18 cellular contexts compared by ENCODE assay signal in the genomic region with DNA sequence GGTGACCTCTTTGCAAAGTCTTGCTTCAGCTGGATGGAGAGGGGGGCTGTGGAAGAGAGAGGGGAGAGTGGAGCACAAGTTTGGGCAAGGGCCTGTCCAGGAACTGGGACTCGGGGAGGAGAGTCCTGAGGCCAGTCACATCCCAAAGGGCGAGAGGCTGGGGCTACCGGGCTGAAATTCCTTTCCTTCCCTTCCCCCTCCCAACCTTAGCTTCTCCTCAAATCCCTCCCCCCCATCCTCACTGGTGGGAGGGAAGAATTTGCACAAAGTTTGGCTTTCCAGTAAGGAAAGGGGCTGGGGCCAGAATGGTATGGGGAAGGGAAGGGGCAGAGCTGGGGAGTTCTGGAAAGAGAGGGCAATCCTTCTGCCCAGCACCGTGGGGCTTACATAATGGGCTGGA. TPM values are rescaled to one million over a fixed set of nuclear protein-coding genes. Genes with fewer than 3 reads are reported as not detected.
A peak's percentile ranks its signal among the peaks of the same experiment; 100 is the strongest.
DNase-seq lines count a peak whose midpoint lies in the region; ATAC-seq and TF ChIP-seq lines count a peak whose summit lies in the region.
"Had no signal": no experiment of that assay in that cellular context is flagged by ENCODE, and none has a peak within 500 bp of the region (broad histone marks: within the 10 kb centered on the region; RNA-seq: fewer than 3 reads in every experiment).

No MANE protein-coding gene starts in this region.

- no peaks in the 10 kb centered on the region for H3K9me3 ChIP-seq in BLaER1 treated with 17β-estradiol and CSF1 and Interleukin-3, amounts not matched to agents 10 nM and 100 nM (replicated peaks in 1 of 11)
- H3K9me3 ChIP-seq in neuron (ENCODE audit: low read length) (no peaks in the 10 kb centered on the region), right lobe of liver (no peaks in the 10 kb centered on the region)

- H3K4me1 Mint-ChIP-seq in WTC11, result peaks cover 33% of the 10 kb centered on the region
- H3K4me1 Mint-ChIP-seq in glutamatergic neuron (ENCODE audit: low read depth, unreplicated experiment), result peaks cover 54% of the 10 kb centered on the region

- no peak for TF ChIP-seq CTCF in WTC11 (IDR thresholded peaks at IDR 0.05)
- TF ChIP-seq CTCF in glutamatergic neuron (IDR thresholded peaks at IDR 0.05; ENCODE audit: partially characterized antibody, unreplicated experiment), result no peak
- no peak for TF ChIP-seq CTCF in right lobe of liver (IDR thresholded peaks at IDR 0.05)

- no peaks in the 10 kb centered on the region for H3K36me3 ChIP-seq in BLaER1 treated with 17β-estradiol and CSF1 and Interleukin-3, amounts not matched to agents 10 nM and 100 nM
- no peaks in the 10 kb centered on the region for H3K36me3 ChIP-seq in neuron (ENCODE audit: insufficient read depth, low read length)
- no peaks in the 10 kb centered on the region for H3K36me3 ChIP-seq in right lobe of liver

- H3K4me2 ChIP-seq in BLaER1 treated with 17β-estradiol and CSF1 and Interleukin-3, amounts not matched to agents 10 nM and 100 nM, result peak overlapping the region in 8 of 11 experiments; percentile 63 to 90 (median 86); a peak in 16 of 22 replicates

- peaks cover 14 to 79% (median 64%) of the 10 kb centered on the region in 10 experiments; a peak in 18 of 20 replicates for H3K4me1 ChIP-seq in BLaER1 treated with 17β-estradiol and CSF1 and Interleukin-3, amounts not matched to agents 10 nM and 100 nM
- peaks cover 6% of the 10 kb centered on the region for H3K4me1 ChIP-seq in neuron (ENCODE audit: insufficient read depth, low read length)
- peaks cover 0 to 22% (median 11%) of the 10 kb centered on the region in 4 donors for H3K4me1 ChIP-seq in right lobe of liver

- no peak overlapping the region for H2AFZ ChIP-seq in neuron (ENCODE audit: low read depth, low read length)

- H3K27ac ChIP-seq in BLaER1 treated with 17β-estradiol and CSF1 and Interleukin-3, amounts not matched to agents 10 nM and 100 nM, result no peak overlapping the region
- H3K27ac ChIP-seq in right lobe of liver, result no peak overlapping the region

- H3K9me3 Mint-ChIP-seq in WTC11, result no peaks in the 10 kb centered on the region
- peaks cover 4% of the 10 kb centered on the region for H3K9me3 Mint-ChIP-seq in glutamatergic neuron (ENCODE audit: unreplicated experiment)
- H3K9me3 Mint-ChIP-seq: HFFc6 had no signal

- H3K4me3 ChIP-seq in BLaER1 treated with 17β-estradiol and CSF1 and Interleukin-3, amounts not matched to agents 10 nM and 100 nM, result no peak overlapping the region; a peak in 1 of 20 replicates
- H3K4me3 ChIP-seq in neuron (ENCODE audit: low read length), result peak overlapping the region; percentile 41
- no peak overlapping the region for H3K4me3 ChIP-seq in right lobe of liver
- H3K4me3 ChIP-seq: GM12878 had no signal

- H3K27me3 ChIP-seq in BLaER1 treated with 17β-estradiol and CSF1 and Interleukin-3, amounts not matched to agents 10 nM and 100 nM, result peaks cover 29 to 42% (median 37%) of the 10 kb centered on the region in 11 experiments
- peaks cover 77% of the 10 kb centered on the region for H3K27me3 ChIP-seq in neuron (ENCODE audit: insufficient read depth, low read length)
- no peaks in the 10 kb centered on the region for H3K27me3 ChIP-seq in right lobe of liver

- ATAC-seq in WTC11, result 0 out of 2 replicates have a peak, but pooled peaks have one; percentile 5
- ATAC-seq in right lobe of liver, result no peak
- ATAC-seq: GM12878, Right ventricle myocardium inferior had no signal

- H3K4me3 Mint-ChIP-seq in WTC11 (no peak overlapping the region; the same call in 1 of the 2 replicates), glutamatergic neuron (ENCODE audit: unreplicated experiment) (peak overlapping the region; percentile 89)
- H3K4me3 Mint-ChIP-seq: HFFc6 had no signal

- peaks cover 0 to 32% (median 5%) of the 10 kb centered on the region in 11 experiments; a peak in 5 of 22 replicates for H4K20me1 ChIP-seq in BLaER1 treated with 17β-estradiol and CSF1 and Interleukin-3, amounts not matched to agents 10 nM and 100 nM

- intact Hi-C loops in right lobe of liver (cut with DNase I), result no loop called here

- H3K36me3 Mint-ChIP-seq in WTC11, result no peaks in the 10 kb centered on the region
- H3K36me3 Mint-ChIP-seq in glutamatergic neuron (ENCODE audit: unreplicated experiment), result no peaks in the 10 kb centered on the region

- POLR2A ChIA-PET in WTC11 (lab: Charles Lee), result interaction anchor here (0.5 kb wide), 1 partner anchor 27 kb away, joined by 3 read pairs; no protein-coding TSS in a partner anchor

- H3K27me3 Mint-ChIP-seq in WTC11 (ENCODE audit: low read depth) (peaks cover 44% of the 10 kb centered on the region), glutamatergic neuron (ENCODE audit: unreplicated experiment) (peaks cover 26% of the 10 kb centered on the region)

- no peak for DNase-seq in WTC11 (ENCODE audit: low spot score)
- no peak for DNase-seq in glutamatergic neuron
- DNase-seq in right lobe of liver, result no peak
- DNase-seq in anterior cingulate cortex (lab: John Stamatoyannopoulos, UW), result no peak
- DNase-seq in erythroblast (lab: John Stamatoyannopoulos, UW), result no peak
- no peak for DNase-seq in stimulated activated CD4-positive, alpha-beta T cell treated with anti-CD3 and anti-CD28 coated beads, Interleukin-15, amount 100 ng/mL, for 24 hours
- DNase-seq: DND-41, GDM1, GOT3, HFFc6, NCI-H1048, NCI-H1436 treated with DMSO at 0.1 percent for 48 hours, NCI-H2081 treated with DMSO at 0.1 percent for 48 hours, NCI-H524 treated with DMSO at 0.1 percent for 48 hours had no signal

- 57% methylated on average over 3 of the region's 4 CpGs for WGBS in right lobe of liver (ENCODE audit: insufficient coverage, low coverage, low lambda C conversion rate, missing lambda C conversion rate)

- TF ChIP-seq POLR2A in right lobe of liver (IDR thresholded peaks at IDR 0.05) (no peak), erythroblast (IDR thresholded peaks at IDR 0.05; ENCODE audit: low read length) (no peak)

- CTCF ChIA-PET in WTC11 (lab: Charles Lee), result interaction anchor here (0.7 to 8.8 kb wide), 5 partner anchors 9 to 68 kb away, joined by 4 to 90 read pairs (median 6); no protein-coding TSS in a partner anchor

- no peak overlapping the region for H3K27ac Mint-ChIP-seq in WTC11
- no peak overlapping the region for H3K27ac Mint-ChIP-seq in glutamatergic neuron (ENCODE audit: unreplicated experiment)
- H3K27ac Mint-ChIP-seq: HFFc6 had no signal

- no peak overlapping the region for H3K9ac ChIP-seq in BLaER1 treated with 17β-estradiol and CSF1 and Interleukin-3, amounts not matched to agents 10 nM and 100 nM

TF ChIP-seq in WTC11, 78 proteins besides CTCF, POLR2A, EP300 and RAD21 (continues in another document):
- TF ChIP-seq, protein P1, sequence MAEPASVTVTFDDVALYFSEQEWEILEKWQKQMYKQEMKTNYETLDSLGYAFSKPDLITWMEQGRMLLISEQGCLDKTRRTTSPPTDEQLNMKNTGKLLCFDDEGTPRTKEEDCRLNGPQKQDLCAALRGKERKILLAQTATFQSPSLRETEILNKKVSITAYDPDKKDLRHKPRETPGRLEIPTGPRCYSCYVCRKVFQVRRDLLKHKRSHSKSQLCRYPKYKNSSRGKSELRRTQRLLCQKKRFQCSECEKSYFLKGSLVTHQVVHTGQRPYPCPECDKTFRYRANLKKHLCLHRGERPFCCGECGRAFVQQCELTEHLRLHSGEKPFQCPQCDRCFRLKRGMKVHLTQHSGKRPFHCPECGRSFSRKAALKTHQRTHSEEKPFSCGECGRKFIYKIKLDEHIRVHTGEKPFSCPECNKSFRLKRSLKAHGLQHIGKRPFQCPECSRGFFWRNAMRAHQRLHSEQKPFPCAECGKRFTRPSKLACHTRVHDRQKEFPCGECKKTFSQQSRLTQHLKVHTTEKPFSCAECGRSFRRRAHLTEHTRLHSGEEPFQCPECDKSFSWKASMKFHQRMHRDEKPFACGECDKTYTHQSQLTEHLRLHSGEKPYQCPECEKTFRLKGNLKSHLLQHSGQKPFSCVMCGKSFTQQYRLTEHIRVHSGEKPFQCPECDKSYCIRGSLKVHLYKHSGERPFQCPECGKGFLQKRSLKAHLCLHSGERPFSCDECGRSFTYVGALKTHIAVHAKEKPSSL (CRISPR knock-in tag; conservative IDR thresholded peaks at IDR 0.05), result no peak
- TF ChIP-seq, protein P2, sequence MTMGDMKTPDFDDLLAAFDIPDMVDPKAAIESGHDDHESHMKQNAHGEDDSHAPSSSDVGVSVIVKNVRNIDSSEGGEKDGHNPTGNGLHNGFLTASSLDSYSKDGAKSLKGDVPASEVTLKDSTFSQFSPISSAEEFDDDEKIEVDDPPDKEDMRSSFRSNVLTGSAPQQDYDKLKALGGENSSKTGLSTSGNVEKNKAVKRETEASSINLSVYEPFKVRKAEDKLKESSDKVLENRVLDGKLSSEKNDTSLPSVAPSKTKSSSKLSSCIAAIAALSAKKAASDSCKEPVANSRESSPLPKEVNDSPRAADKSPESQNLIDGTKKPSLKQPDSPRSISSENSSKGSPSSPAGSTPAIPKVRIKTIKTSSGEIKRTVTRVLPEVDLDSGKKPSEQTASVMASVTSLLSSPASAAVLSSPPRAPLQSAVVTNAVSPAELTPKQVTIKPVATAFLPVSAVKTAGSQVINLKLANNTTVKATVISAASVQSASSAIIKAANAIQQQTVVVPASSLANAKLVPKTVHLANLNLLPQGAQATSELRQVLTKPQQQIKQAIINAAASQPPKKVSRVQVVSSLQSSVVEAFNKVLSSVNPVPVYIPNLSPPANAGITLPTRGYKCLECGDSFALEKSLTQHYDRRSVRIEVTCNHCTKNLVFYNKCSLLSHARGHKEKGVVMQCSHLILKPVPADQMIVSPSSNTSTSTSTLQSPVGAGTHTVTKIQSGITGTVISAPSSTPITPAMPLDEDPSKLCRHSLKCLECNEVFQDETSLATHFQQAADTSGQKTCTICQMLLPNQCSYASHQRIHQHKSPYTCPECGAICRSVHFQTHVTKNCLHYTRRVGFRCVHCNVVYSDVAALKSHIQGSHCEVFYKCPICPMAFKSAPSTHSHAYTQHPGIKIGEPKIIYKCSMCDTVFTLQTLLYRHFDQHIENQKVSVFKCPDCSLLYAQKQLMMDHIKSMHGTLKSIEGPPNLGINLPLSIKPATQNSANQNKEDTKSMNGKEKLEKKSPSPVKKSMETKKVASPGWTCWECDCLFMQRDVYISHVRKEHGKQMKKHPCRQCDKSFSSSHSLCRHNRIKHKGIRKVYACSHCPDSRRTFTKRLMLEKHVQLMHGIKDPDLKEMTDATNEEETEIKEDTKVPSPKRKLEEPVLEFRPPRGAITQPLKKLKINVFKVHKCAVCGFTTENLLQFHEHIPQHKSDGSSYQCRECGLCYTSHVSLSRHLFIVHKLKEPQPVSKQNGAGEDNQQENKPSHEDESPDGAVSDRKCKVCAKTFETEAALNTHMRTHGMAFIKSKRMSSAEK (CRISPR knock-in tag; IDR thresholded peaks at IDR 0.05; ENCODE audit: borderline replicate concordance), result no peak
- TF ChIP-seq ZNF423 (CRISPR knock-in tag; IDR thresholded peaks at IDR 0.05) (no peak), OVOL2 (CRISPR knock-in tag; IDR thresholded peaks at IDR 0.05; ENCODE audit: borderline replicate concordance) (no peak), NR1H2 (CRISPR knock-in tag; IDR thresholded peaks at IDR 0.05) (no peak)

RNA-seq across cellular contexts. Expression of a gene that starts 0.9 kb away (rescaled TPM):
- 0.89 to 1.3 TPM (median 1.2 TPM) in 3 replicates for total RNA-seq in WTC11 (2021)
- 208 TPM for total RNA-seq in glutamatergic neuron (ENCODE audit: unreplicated experiment)
- under 1 TPM in 1 of 6 experiments, not detected in 5; 0.49 TPM for total RNA-seq in right lobe of liver
- total RNA-seq: GM12878, HFFc6 had no signal

RNA-seq across cellular contexts. Expression of a gene that starts 40.4 kb away (rescaled TPM):
- total RNA-seq in WTC11 (2021) (5.7 to 7.5 TPM (median 5.7 TPM) in 3 replicates), glutamatergic neuron (ENCODE audit: unreplicated experiment) (9.3 TPM), right lobe of liver (1 to 10 TPM in 5 of 6 experiments, under 1 TPM in 1; 0.49 to 2.7 (median 1.8) TPM)

Comparison
In these comparisons a context has a peak if more than half of its experiments do, and no peak if none do; other contexts are left out.
1. RNA of a gene that starts 0.9 kb away (total RNA-seq): 208 TPM in glutamatergic neuron (single experiment); 0.89 to 1.3 TPM in WTC11 and 0.49 TPM in right lobe of liver; every median in the first group is over 10 times any median in the second.